ENCODE assay signal across 23 cellular contexts in the genomic region with DNA sequence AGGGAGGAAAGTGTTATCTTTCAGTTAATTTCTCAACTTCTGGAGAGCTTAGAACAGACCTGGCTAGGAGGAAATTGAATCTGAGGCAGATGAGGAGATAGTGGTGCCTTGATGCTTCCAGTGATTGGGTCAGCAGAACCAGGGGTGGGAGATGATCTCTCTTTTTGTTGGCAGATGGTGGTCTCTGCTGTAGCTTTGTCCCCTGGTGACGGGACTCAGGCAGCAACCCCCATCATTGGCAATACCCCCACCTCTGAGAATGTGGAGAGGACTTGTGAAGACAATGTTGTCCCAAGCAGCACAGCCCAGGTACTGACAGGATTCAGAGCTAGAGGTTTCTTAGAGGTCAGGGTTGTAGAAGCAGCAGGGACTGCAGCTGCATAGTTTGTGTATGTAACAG. TPM values are rescaled to one million over a fixed set of nuclear protein-coding genes. Genes with fewer than 3 reads are reported as not detected.
"Had no signal": no experiment of that assay in that cellular context is flagged by ENCODE, and none has a peak within 500 bp of the region (broad histone marks: within the 10 kb centered on the region; RNA-seq: fewer than 3 reads in every experiment).

No MANE protein-coding gene starts in this region.

- H3K27me3 ChIP-seq: adrenal gland, ascending aorta, brain microvascular endothelial cell, hepatocyte, sigmoid colon, upper lobe of left lung had no signal

- H3K27ac ChIP-seq: adrenal gland, ascending aorta, brain microvascular endothelial cell, hepatocyte, sigmoid colon, upper lobe of left lung, VCaP had no signal

- H3K9me3 Mint-ChIP-seq: activated naive CD4-positive, alpha-beta T cell treated with anti-CD3 and anti-CD28 coated beads for 36 hours; immature natural killer cell had no signal

- H3K4me3 ChIP-seq: adrenal gland, ascending aorta, hepatocyte, sigmoid colon, upper lobe of left lung had no signal

- H3K4me3 Mint-ChIP-seq: activated naive CD4-positive, alpha-beta T cell treated with anti-CD3 and anti-CD28 coated beads for 36 hours; immature natural killer cell had no signal

- H3K9me3 ChIP-seq: adrenal gland, ascending aorta, sigmoid colon, SK-N-SH, upper lobe of left lung had no signal

- H3K27ac Mint-ChIP-seq: activated naive CD4-positive, alpha-beta T cell treated with anti-CD3 and anti-CD28 coated beads for 36 hours had no signal

- DNase-seq: activated CD4-positive, alpha-beta T cell treated with anti-CD3 and anti-CD28 coated beads, Interleukin-2, amount 50 U/mL, for 1 hour; activated effector memory CD4-positive, alpha-beta T cell treated with Interleukin-2 at 50 U/mL for 16 hours; activated naive CD4-positive, alpha-beta T cell treated with anti-CD3 and anti-CD28 coated beads for 36 hours; activated T-cell treated with anti-CD3 and anti-CD28 coated beads for 4 hours; brain microvascular endothelial cell; caudate nucleus; dermis blood vessel endothelial cell; effector CD8-positive, alpha-beta T cell; foreskin melanocyte; immature natural killer cell; left ventricle myocardium superior; occipital lobe; SIG-M5; sigmoid colon; SK-N-SH; stimulated activated CD4-positive, alpha-beta T cell treated with anti-CD3 and anti-CD28 coated beads, Interleukin-4, amount 100 ng/mL, for 24 hours; stimulated activated naive CD8-positive, alpha-beta T cell treated with anti-CD3 and anti-CD28 coated beads, Interleukin-15, Interleukin-2, amounts not matched to agents 100 U/mL and 50 U/mL, for 24 hours; upper lobe of left lung had no signal

- ATAC-seq: activated CD4-positive, CD25-positive, alpha-beta regulatory T cell treated with anti-CD3 and anti-CD28 coated beads, Interleukin-2, amount 50 U/mL, for 24 hours; left ventricle myocardium superior; stimulated activated naive CD8-positive, alpha-beta T cell treated with anti-CD3 and anti-CD28 coated beads, Interleukin-15, Interleukin-2, amounts not matched to agents 100 U/mL and 50 U/mL, for 24 hours had no signal

RNA-seq across cellular contexts. Expression of a gene that starts 53.8 kb away (rescaled TPM):
- total RNA-seq: ascending aorta had no signal
